In genomic region chr3:134366928-134367352, GRCh38 we compare ENCODE assay signal across 12 cellular contexts. TPM values are rescaled to one million over a fixed set of nuclear protein-coding genes. Genes with fewer than 3 reads are reported as not detected.
DNase-seq lines count a peak whose midpoint lies in the region; ATAC-seq, FAIRE-seq and TF ChIP-seq lines count a peak whose summit lies in the region.
"Had no signal": no experiment of that assay in that cellular context is flagged by ENCODE, and none has a peak within 500 bp of the region (broad histone marks: within the 10 kb centered on the region; RNA-seq: fewer than 3 reads in every experiment).

No MANE protein-coding gene starts in this region.

- H3K4me3 Mint-ChIP-seq in nephron, result peak overlapping the region in 1 of 3 experiments; percentile 14
- H3K4me3 Mint-ChIP-seq: stimulated activated naive B cell treated with anti-CD40 and anti-IgM and Interleukin-4, amounts not matched to agents 10 μg/mL and 1 μg/mL and 100 μg/mL, for 72 hours had no signal

- H3K27ac ChIP-seq in upper lobe of right lung, result peak overlapping the region; percentile 49
- H3K27ac ChIP-seq: 22Rv1 had no signal

- ATAC-seq in upper lobe of right lung (no peak), HG03457 (IDR thresholded peaks at IDR 0.05; ENCODE audit: unreplicated experiment) (no peak)
- ATAC-seq: stimulated activated naive B cell treated with anti-CD40 and anti-IgM and Interleukin-4, amounts not matched to agents 10 μg/mL and 1 μg/mL and 100 μg/mL, for 72 hours had no signal

- no peaks in the 10 kb centered on the region for H3K9me3 Mint-ChIP-seq in nephron
- H3K9me3 Mint-ChIP-seq: stimulated activated naive B cell treated with anti-CD40 and anti-IgM and Interleukin-4, amounts not matched to agents 10 μg/mL and 1 μg/mL and 100 μg/mL, for 72 hours had no signal

- H3K36me3 ChIP-seq in upper lobe of right lung, result peaks cover 80% of the 10 kb centered on the region

- no peaks in the 10 kb centered on the region for H3K27me3 ChIP-seq in upper lobe of right lung

- no peak overlapping the region for H3K4me3 ChIP-seq in upper lobe of right lung
- H3K4me3 ChIP-seq: skin epidermis had no signal

- intact Hi-C loops in upper lobe of right lung (cut with DNase I), result no loop called here

- peak; percentile 95 for FAIRE-seq in frontal cortex (lab: Jason Lieb, UNC)

- H3K27ac Mint-ChIP-seq in nephron, result peak overlapping the region in 2 of 3 experiments; percentile 30 to 31
- H3K27ac Mint-ChIP-seq: stimulated activated naive B cell treated with anti-CD40 and anti-IgM and Interleukin-4, amounts not matched to agents 10 μg/mL and 1 μg/mL and 100 μg/mL, for 72 hours had no signal

- peaks cover 84% of the 10 kb centered on the region for H3K4me1 Mint-ChIP-seq in nephron

- H3K4me1 ChIP-seq in upper lobe of right lung, result peaks cover 96% of the 10 kb centered on the region

- no peak for TF ChIP-seq CTCF in nephron (IDR thresholded peaks at IDR 0.05; ENCODE audit: unreplicated experiment in 3 of 3)
- no peak for TF ChIP-seq CTCF in upper lobe of right lung (IDR thresholded peaks at IDR 0.05)

- no peaks in the 10 kb centered on the region for H3K27me3 Mint-ChIP-seq in nephron (ENCODE audit: low read depth)

- H3K9me3 ChIP-seq in upper lobe of right lung, result no peaks in the 10 kb centered on the region

- DNase-seq in DMS 273 (lab: John Stamatoyannopoulos, UW; ENCODE audit: unreplicated experiment) (peak; percentile 37), DMS 273 treated with DMSO at 0.1 percent for 48 hours (lab: John Stamatoyannopoulos, UW) (no peak), frontal cortex (ENCODE audit: low spot score in 2 of 2) (peak; percentile 70 to 84), upper lobe of right lung (no peak), HUDEP-2 (lab: John Stamatoyannopoulos, UW; ENCODE audit: unreplicated experiment in 76 of 76) (no peak), SK-N-DZ (ENCODE audit: low spot score) (no peak)
- DNase-seq: glutamatergic neuron; stimulated activated naive B cell treated with anti-CD40 and anti-IgM and Interleukin-4, amounts not matched to agents 10 μg/mL and 1 μg/mL and 100 μg/mL, for 72 hours had no signal

- peaks cover 79% of the 10 kb centered on the region for H3K36me3 Mint-ChIP-seq in nephron (ENCODE audit: low read depth)
- H3K36me3 Mint-ChIP-seq: stimulated activated naive B cell treated with anti-CD40 and anti-IgM and Interleukin-4, amounts not matched to agents 10 μg/mL and 1 μg/mL and 100 μg/mL, for 72 hours had no signal

RNA-seq across cellular contexts. Expression of gene AMOTL2, which starts 7.3 kb away (rescaled TPM):
- 62.0 TPM for total RNA-seq in frontal cortex
- 119 TPM for total RNA-seq in upper lobe of right lung
- 14.6 and 23.0 TPM in 2 replicates for polyA plus RNA-seq in SK-N-DZ (2014; cell fraction: cytosol; rRNA removed)
- 13.4 and 17.3 TPM in 2 replicates for polyA plus RNA-seq in SK-N-DZ (2014; cell fraction: nucleus; rRNA removed)

Comparison
In these comparisons a context has a peak if more than half of its experiments do, and no peak if none do; other contexts are left out.
1. DNase-seq: peak in DMS 273 (single experiment) and frontal cortex (2 of 2); none in DMS 273 treated with DMSO at 0.1 percent for 48 hours (single experiment), upper lobe of right lung (single experiment), HUDEP-2 (0 of 76) and SK-N-DZ (single experiment).